Comparison of ENCODE assay signal across 10 cellular contexts in genomic region chr22:39255449-39256185, GRCh38. TPM values are rescaled to one million over a fixed set of nuclear protein-coding genes. Genes with fewer than 3 reads are reported as not detected.
DNase-seq lines count a peak whose midpoint lies in the region; ATAC-seq and TF ChIP-seq lines count a peak whose summit lies in the region.
"Had no signal": no experiment of that assay in that cellular context is flagged by ENCODE, and none has a peak within 500 bp of the region (broad histone marks: within the 10 kb centered on the region; RNA-seq: fewer than 3 reads in every experiment).

No MANE protein-coding gene starts in this region.

- peak in 1 of 5 donors; percentile 40 for DNase-seq in heart left ventricle
- no peak for DNase-seq in left ventricle myocardium superior
- no peak for DNase-seq in body of pancreas
- peak; percentile 52 for DNase-seq in myocyte (ENCODE audit: low read depth)
- peak in 1 of 2 donors; percentile 49 for DNase-seq in upper lobe of left lung
- no peak for DNase-seq in NCI-H82 treated with DMSO at 0.1 percent for 48 hours (lab: John Stamatoyannopoulos, UW; ENCODE audit: unreplicated experiment)
- DNase-seq in stimulated activated CD4-positive, alpha-beta T cell treated with anti-CD3 and anti-CD28 coated beads, Interleukin-4, amount 100 ng/mL, for 1 hour = no peak
- DNase-seq: islet precursor cell, NCI-H2029 treated with DMSO at 0.1 percent for 48 hours had no signal

- no peaks in the 10 kb centered on the region for H3K9me3 ChIP-seq in heart left ventricle
- H3K9me3 ChIP-seq in body of pancreas = no peaks in the 10 kb centered on the region
- no peaks in the 10 kb centered on the region for H3K9me3 ChIP-seq in upper lobe of left lung

- no peak for TF ChIP-seq EP300 in upper lobe of left lung (IDR thresholded peaks at IDR 0.05)

- H3K27ac ChIP-seq in heart left ventricle = peak overlapping the region; percentile 21 to 93 (median 84)
- H3K27ac ChIP-seq in body of pancreas = peak overlapping the region in 3 of 4 donors; percentile 29 to 49 (median 38)
- peak overlapping the region; percentile 78 to 84 (median 84) for H3K27ac ChIP-seq in upper lobe of left lung

- peaks cover 0 to 17% (median 0%) of the 10 kb centered on the region in 9 donors for H3K27me3 ChIP-seq in heart left ventricle
- H3K27me3 ChIP-seq in body of pancreas = no peaks in the 10 kb centered on the region
- no peaks in the 10 kb centered on the region for H3K27me3 ChIP-seq in upper lobe of left lung

- no peak overlapping the region for H3K4me3 ChIP-seq in heart left ventricle
- no peak overlapping the region for H3K4me3 ChIP-seq in body of pancreas
- no peak overlapping the region for H3K4me3 ChIP-seq in upper lobe of left lung

- TF ChIP-seq CTCF in heart left ventricle (IDR thresholded peaks at IDR 0.05) = no peak
- TF ChIP-seq CTCF in body of pancreas (IDR thresholded peaks at IDR 0.05) = no peak
- TF ChIP-seq CTCF in upper lobe of left lung (IDR thresholded peaks at IDR 0.05) = no peak

- intact Hi-C loops in heart left ventricle (cut with DNase I) (no loop called here), left ventricle myocardium superior (cut with micrococcal nuclease) (no loop called here), body of pancreas (cut with DNase I) (no loop called here)

- WGBS in heart left ventricle, 4 donors = 77 to 83% (median 81%) methylated on average over 15 to 16 of the region's 16 CpGs
- 73 to 83% methylated on average over 13 to 15 of the region's 16 CpGs for WGBS in body of pancreas, 2 donors
- WGBS in upper lobe of left lung, 2 donors = 74 to 81% methylated on average over 11 to 16 of the region's 16 CpGs

- no peaks in the 10 kb centered on the region for H3K36me3 ChIP-seq in heart left ventricle
- H3K36me3 ChIP-seq in body of pancreas (replicated peaks in 1 of 2; ENCODE audit: insufficient read depth in 1 of 2, low read depth in 2 of 2) = no peaks in the 10 kb centered on the region
- no peaks in the 10 kb centered on the region for H3K36me3 ChIP-seq in upper lobe of left lung

- H3K4me1 ChIP-seq in heart left ventricle (peaks cover 15 to 44% (median 36%) of the 10 kb centered on the region in 12 donors), body of pancreas (peaks cover 50% of the 10 kb centered on the region), upper lobe of left lung (peaks cover 32 to 47% (median 34%) of the 10 kb centered on the region in 4 donors)

- ATAC-seq in heart left ventricle (no peak), left ventricle myocardium superior (no peak), body of pancreas (no peak), upper lobe of left lung (ENCODE audit: low FRiP score in 2 of 2) (no peak), HG03039 (IDR thresholded peaks at IDR 0.05; ENCODE audit: unreplicated experiment) (no peak)

- TF ChIP-seq POLR2A in heart left ventricle (IDR thresholded peaks at IDR 0.05) (no peak), body of pancreas (IDR thresholded peaks at IDR 0.05) (no peak), upper lobe of left lung (IDR thresholded peaks at IDR 0.05) (no peak)

RNA-seq across cellular contexts. Expression of gene PDGFB, which starts 10.8 kb away (rescaled TPM):
- total RNA-seq in heart left ventricle (10 to 100 TPM; 15.2 to 43.7 (median 21.8) TPM), left ventricle myocardium superior (19.9 TPM), body of pancreas (10 to 100 TPM in 1 of 2 donors, 1 to 10 TPM in 1; 7.0 to 15.8 TPM), myocyte (6.7 and 10.2 TPM in 2 replicates), upper lobe of left lung (10 to 100 TPM; 15.4 to 41.7 (median 24.1) TPM)
- polyA plus RNA-seq in heart left ventricle = 10 to 100 TPM in 1 of 2 donors, 1 to 10 TPM in 1; 9.0 to 21.3 TPM
- 19.4 TPM for polyA plus RNA-seq in myocyte (2012)
